In the genomic region with DNA sequence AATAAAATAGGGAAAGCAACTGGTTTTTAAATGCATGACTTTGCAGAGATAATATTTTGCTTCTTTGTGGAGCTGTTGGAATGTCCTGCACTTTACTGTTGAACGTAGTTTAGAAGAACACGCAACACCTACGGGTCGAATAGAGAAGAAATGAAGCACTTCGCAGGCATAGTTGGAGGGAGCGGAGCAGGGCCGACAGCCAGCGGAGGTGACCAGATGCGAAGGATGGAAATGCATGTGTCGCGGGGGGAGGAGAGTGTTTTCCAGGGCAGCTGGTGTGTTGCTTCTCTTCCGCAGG, we compare ENCODE assay signal across 8 cellular contexts. TPM values are rescaled to one million over a fixed set of nuclear protein-coding genes. Genes with fewer than 3 reads are reported as not detected.
DNase-seq lines count a peak whose midpoint lies in the region; ATAC-seq and TF ChIP-seq lines count a peak whose summit lies in the region.

No MANE protein-coding gene starts in this region.

- no peaks in the 10 kb centered on the region for H3K9me3 Mint-ChIP-seq in activated naive CD4-positive, alpha-beta T cell treated with anti-CD3 and anti-CD28 coated beads, Interleukin-2, amount 50 U/mL, for 24 hours

- H3K4me3 ChIP-seq in DND-41 (ENCODE audit: low read depth in 1 of 2, low read length in 2 of 2) = peak overlapping the region; percentile 76
- H3K4me3 ChIP-seq in NB4 (ENCODE audit: low read depth, low read length) = peak overlapping the region; percentile 95
- H3K4me3 ChIP-seq in iPS DF 6.9 (ENCODE audit: low read length) = peak overlapping the region; percentile 98; the same call in 1 of the 2 replicates
- peak overlapping the region; percentile 98 for H3K4me3 ChIP-seq in skeletal muscle satellite cell (ENCODE audit: low read length)

- peak overlapping the region; percentile 50 for H2AFZ ChIP-seq in DND-41 (ENCODE audit: low read depth, low read length)

- peaks cover 51% of the 10 kb centered on the region for H4K20me1 ChIP-seq in DND-41 (ENCODE audit: insufficient read depth, low read length)

- H3K4me1 ChIP-seq in DND-41 (ENCODE audit: insufficient read depth, low read length) (peaks cover 40% of the 10 kb centered on the region), iPS DF 6.9 (ENCODE audit: control insufficient read depth, insufficient read depth, low read length) (peaks cover 7% of the 10 kb centered on the region), skeletal muscle satellite cell (ENCODE audit: control insufficient read depth, insufficient read depth, low read length) (peaks cover 29% of the 10 kb centered on the region)

- H3K36me3 ChIP-seq in DND-41 (ENCODE audit: insufficient read depth, low read length) = peaks cover 21% of the 10 kb centered on the region
- H3K36me3 ChIP-seq in iPS DF 6.9 (ENCODE audit: control insufficient read depth, insufficient read depth, low read length) = no peaks in the 10 kb centered on the region
- H3K36me3 ChIP-seq in skeletal muscle satellite cell (ENCODE audit: insufficient read depth, low read length) = peaks cover 5% of the 10 kb centered on the region

- H3K9ac ChIP-seq in DND-41 (ENCODE audit: low read depth, low read length) = peak overlapping the region; percentile 98
- H3K9ac ChIP-seq in skeletal muscle satellite cell (ENCODE audit: low read depth, low read length) = peak overlapping the region; percentile 98

- H3K36me3 Mint-ChIP-seq in activated naive CD4-positive, alpha-beta T cell treated with anti-CD3 and anti-CD28 coated beads, Interleukin-2, amount 50 U/mL, for 24 hours = peaks cover 11% of the 10 kb centered on the region

- peak overlapping the region; percentile 98 for H3K4me3 Mint-ChIP-seq in activated naive CD4-positive, alpha-beta T cell treated with anti-CD3 and anti-CD28 coated beads, Interleukin-2, amount 50 U/mL, for 24 hours

- H3K27ac Mint-ChIP-seq in activated naive CD4-positive, alpha-beta T cell treated with anti-CD3 and anti-CD28 coated beads, Interleukin-2, amount 50 U/mL, for 24 hours = peak overlapping the region; percentile 85

- TF ChIP-seq CTCF in DND-41 (IDR thresholded peaks at IDR 0.05; ENCODE audit: borderline replicate concordance, extremely low read depth, low read length, poor library complexity, severe bottlenecking) (no peak), NB4 (IDR thresholded peaks at IDR 0.05; ENCODE audit: low read depth, low read length) (no peak)

- H3K27me3 ChIP-seq in DND-41 (ENCODE audit: insufficient read depth, low read length, poor library complexity) = no peaks in the 10 kb centered on the region
- H3K27me3 ChIP-seq in iPS DF 6.9 (ENCODE audit: control insufficient read depth, insufficient read depth, low read length) = no peaks in the 10 kb centered on the region
- H3K27me3 ChIP-seq in skeletal muscle satellite cell (ENCODE audit: control insufficient read depth, insufficient read depth, low read length) = no peaks in the 10 kb centered on the region

- no peaks in the 10 kb centered on the region for H3K27me3 Mint-ChIP-seq in activated naive CD4-positive, alpha-beta T cell treated with anti-CD3 and anti-CD28 coated beads, Interleukin-2, amount 50 U/mL, for 24 hours

- TF ChIP-seq POLR2A in NB4 (IDR thresholded peaks at IDR 0.05; ENCODE audit: extremely low read depth, insufficient read length) = no peak

- no peak for ATAC-seq in DND-41 (ENCODE audit: insufficient read depth, low read depth)
- ATAC-seq in GM21367 (IDR thresholded peaks at IDR 0.05; ENCODE audit: unreplicated experiment) = no peak

- H3K79me2 ChIP-seq in DND-41 (ENCODE audit: insufficient read depth, low read length) = peaks cover 58% of the 10 kb centered on the region

- H3K27ac ChIP-seq in DND-41 (ENCODE audit: low read length) = peak overlapping the region; percentile 95
- H3K27ac ChIP-seq in iPS DF 6.9 (ENCODE audit: low read length) = no peak overlapping the region

- WGBS in iPS DF 6.9 (ENCODE audit: insufficient coverage, insufficient read length) = no CpG with 5 or more reads among the region's 12 CpGs

- H3K4me1 Mint-ChIP-seq in activated naive CD4-positive, alpha-beta T cell treated with anti-CD3 and anti-CD28 coated beads, Interleukin-2, amount 50 U/mL, for 24 hours = peaks cover 52% of the 10 kb centered on the region

- H3K4me2 ChIP-seq in DND-41 (ENCODE audit: insufficient read depth, low read length) (peak overlapping the region; percentile 72), skeletal muscle satellite cell (ENCODE audit: low read length) (peak overlapping the region; percentile 93)

- H3K9me3 ChIP-seq in DND-41 (ENCODE audit: insufficient read depth, low read length, severe bottlenecking) = no peaks in the 10 kb centered on the region
- H3K9me3 ChIP-seq in iPS DF 6.9 (ENCODE audit: control insufficient read depth, insufficient read depth, low read length) = no peaks in the 10 kb centered on the region
- no peaks in the 10 kb centered on the region for H3K9me3 ChIP-seq in skeletal muscle satellite cell (replicated peaks; ENCODE audit: low read length)

- DNase-seq in DND-41 (peak; percentile 38), NB4 (ENCODE audit: low read depth) (peak; percentile 35), iPS DF 6.9 (ENCODE audit: low read depth, low spot score) (no peak), midbrain (lab: John Stamatoyannopoulos, UW) (no peak)
- DNase-seq in effector CD4-positive, alpha-beta T cell = no peak

RNA-seq across cellular contexts. Expression of gene CEBPG, which starts 0.8 kb away (rescaled TPM):
- 17.0 and 20.8 TPM in 2 replicates for total RNA-seq in skeletal muscle satellite cell (2012; rRNA removed)

Comparison
In these comparisons a context has a peak if more than half of its experiments do, and no peak if none do; other contexts are left out.
1. DNase-seq: peak in DND-41 (single experiment) and NB4 (single experiment); none in iPS DF 6.9 (single experiment), midbrain (single experiment) and effector CD4-positive, alpha-beta T cell (single experiment).
2. Peak in every context shown above with its lines, with median percentiles within 50 percentile points of each other: H3K4me3 ChIP-seq.